In the genomic region with DNA sequence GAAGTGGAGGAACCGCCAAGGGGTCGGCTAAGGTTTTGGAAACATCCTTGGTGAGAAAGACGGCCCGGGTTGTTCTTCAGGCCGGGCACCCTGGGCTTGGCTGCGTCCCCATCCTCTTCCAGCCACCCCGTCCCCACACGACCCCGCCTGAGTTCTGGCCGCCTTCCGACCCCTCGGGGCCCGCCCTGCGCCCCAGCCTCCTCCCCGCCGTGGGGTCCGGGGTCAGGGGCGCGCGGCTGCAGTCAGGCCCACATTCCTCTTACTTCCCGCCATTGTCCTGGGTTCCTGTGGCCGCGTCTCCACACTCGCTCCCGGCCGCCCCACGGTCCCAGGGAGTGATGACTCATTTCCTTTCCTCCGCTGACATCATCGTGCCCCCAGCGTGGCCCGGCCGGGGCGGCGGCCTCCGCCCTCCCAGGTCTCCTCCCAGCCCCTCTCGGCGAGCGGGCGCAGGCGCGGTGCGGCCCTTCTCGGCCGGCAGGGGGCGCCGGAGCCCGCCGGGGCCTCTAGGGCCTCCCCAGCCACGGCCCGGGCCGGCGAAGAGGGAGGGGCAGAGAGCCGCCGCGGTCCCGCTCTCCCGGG, we compare ENCODE assay signal across 9 cellular contexts.
DNase-seq lines count a peak whose midpoint lies in the region; ATAC-seq and TF ChIP-seq lines count a peak whose summit lies in the region.
"Had no signal": no experiment of that assay in that cellular context is flagged by ENCODE, and none has a peak within 500 bp of the region (broad histone marks: within the 10 kb centered on the region; RNA-seq: fewer than 3 reads in every experiment).

No MANE protein-coding gene starts in this region.

- peak; percentile 47 for TF ChIP-seq CTCF in AG09309 (IDR thresholded peaks at IDR 0.05; ENCODE audit: control insufficient read depth, insufficient read depth, low read depth, low read length, missing control alignments)

- H3K4me3 ChIP-seq in AG09309 (ENCODE audit: control insufficient read depth, low read depth, low read length): peak overlapping the region; percentile 60
- H3K4me3 ChIP-seq: SK-N-MC had no signal

- ATAC-seq in GM18873 (IDR thresholded peaks at IDR 0.05; ENCODE audit: low FRiP score, unreplicated experiment) (peak; percentile 67), HG03135 (IDR thresholded peaks at IDR 0.05; ENCODE audit: unreplicated experiment) (peak; percentile 68)

- peak; percentile 54 for DNase-seq in AG09309 (ENCODE audit: low read depth)
- DNase-seq in NCI-H2227 treated with DMSO at 0.1 percent for 48 hours (lab: John Stamatoyannopoulos, UW): peak; percentile 61
- DNase-seq in activated CD4-positive, CD25-positive, alpha-beta regulatory T cell treated with anti-CD3 and anti-CD28 coated beads, Interleukin-2, amount 50 U/mL, for 72 hours: peak; percentile 86
- DNase-seq in cerebellar cortex (ENCODE audit: low spot score): peak; percentile 82
- peak; percentile 93 for DNase-seq in kidney glomerular epithelial cell (lab: John Stamatoyannopoulos, UW)
- peak; percentile 81 to 84 for DNase-seq in stimulated activated CD4-positive, alpha-beta T cell treated with anti-CD3 and anti-CD28 coated beads, Interleukin-15, amount 100 ng/mL, for 48 hours (ENCODE audit: low read depth in 2 of 2)

Comparison
In these comparisons a context has a peak if more than half of its experiments do, and no peak if none do; other contexts are left out.
1. Peak in every context shown above with its lines: DNase-seq, ATAC-seq and H3K4me3 ChIP-seq.